ENCODE assay signal across 8 cellular contexts in genomic region chr6:39426057-39426592, GRCh38.
DNase-seq lines count a peak whose midpoint lies in the region; ATAC-seq lines count a peak whose summit lies in the region.

No MANE protein-coding gene starts in this region.

- DNase-seq in NCI-H2196 (lab: John Stamatoyannopoulos, UW; ENCODE audit: unreplicated experiment) (peak; percentile 14), NCI-H2196 treated with DMSO at 0.1 percent for 48 hours (lab: John Stamatoyannopoulos, UW; ENCODE audit: unreplicated experiment) (no peak), SW480 (ENCODE audit: low spot score) (peak; percentile 30), foreskin melanocyte (peak; percentile 98), stromal cell of bone marrow (ENCODE audit: low read depth) (peak; percentile 61)

- ATAC-seq in HG02970 (IDR thresholded peaks at IDR 0.05; ENCODE audit: low FRiP score, unreplicated experiment) (no peak), GM21360 (IDR thresholded peaks at IDR 0.05; ENCODE audit: unreplicated experiment) (no peak), HG02623 (IDR thresholded peaks at IDR 0.05; ENCODE audit: unreplicated experiment) (no peak)
